13 cellular contexts compared by ENCODE assay signal in genomic region chr4:182240161-182241130, GRCh38. TPM values are rescaled to one million over a fixed set of nuclear protein-coding genes. Genes with fewer than 3 reads are reported as not detected.
A peak's percentile ranks its signal among the peaks of the same experiment; 100 is the strongest.
DNase-seq lines count a peak whose midpoint lies in the region; ATAC-seq and TF ChIP-seq lines count a peak whose summit lies in the region.
"Had no signal": no experiment of that assay in that cellular context is flagged by ENCODE, and none has a peak within 500 bp of the region (broad histone marks: within the 10 kb centered on the region; RNA-seq: fewer than 3 reads in every experiment).

No MANE protein-coding gene starts in this region.

- TF ChIP-seq CTCF in brain microvascular endothelial cell (IDR thresholded peaks at IDR 0.05; ENCODE audit: low read depth, low read length, missing control alignments) (no peak), WERI-Rb-1 (IDR thresholded peaks at IDR 0.05; ENCODE audit: low read depth, low read length) (no peak)

- H3K9me3 ChIP-seq in mesodermal cell (ENCODE audit: control insufficient read depth, low read length): no peaks in the 10 kb centered on the region
- peaks cover 6% of the 10 kb centered on the region for H3K9me3 ChIP-seq in WERI-Rb-1 (ENCODE audit: severe bottlenecking)

- in situ Hi-C loops in brain microvascular endothelial cell (cut with HindIII; ENCODE audit: low pct_ligation_motif_present, low sequenced_read_pairs): no loop called here
- in situ Hi-C loops in G401 (cut with HindIII; ENCODE audit: low sequenced_read_pairs): no loop called here

- no peak for ATAC-seq in GM19455 (IDR thresholded peaks at IDR 0.05; ENCODE audit: unreplicated experiment)
- ATAC-seq: esophagus mucosa had no signal

- H3K36me3 ChIP-seq in brain microvascular endothelial cell (replicated peaks): no peaks in the 10 kb centered on the region
- H3K36me3 ChIP-seq in mesodermal cell (ENCODE audit: control insufficient read depth, insufficient read depth, low read length): peaks cover 7% of the 10 kb centered on the region
- H3K36me3 ChIP-seq in WERI-Rb-1: no peaks in the 10 kb centered on the region

- DNase-seq in A172 (ENCODE audit: low spot score) (peak; percentile 97), HT1080 (ENCODE audit: low read depth) (peak; percentile 73), brain microvascular endothelial cell (peak; percentile 82), G401 (ENCODE audit: low spot score) (no peak), WERI-Rb-1 (no peak)
- no peak for DNase-seq in activated T-cell treated with anti-CD3 and anti-CD28 coated beads, Interleukin-2, amount 50 U/mL, for 1 hour
- DNase-seq: activated naive CD8-positive, alpha-beta T cell treated with anti-CD3 and anti-CD28 coated beads for 36 hours; GF-D8; NCI-H2171; stimulated activated CD4-positive, alpha-beta T cell treated with anti-CD3 and anti-CD28 coated beads, Interleukin-2, amount 100 ng/mL, for 48 hours had no signal

- H3K4me1 ChIP-seq in mesodermal cell (ENCODE audit: control insufficient read depth, insufficient read depth, low read length, poor library complexity, severe bottlenecking): peaks cover 51% of the 10 kb centered on the region

- H3K4me3 ChIP-seq in brain microvascular endothelial cell (ENCODE audit: low read depth, low read length) (no peak overlapping the region), mesodermal cell (ENCODE audit: extremely low read depth, insufficient read depth, low read length, poor library complexity, severe bottlenecking) (no peak overlapping the region), WERI-Rb-1 (ENCODE audit: low read depth, low read length) (no peak overlapping the region)

- H3K27ac ChIP-seq in brain microvascular endothelial cell (peak overlapping the region; percentile 52), mesodermal cell (ENCODE audit: low read depth, low read length, severe bottlenecking) (peak overlapping the region; percentile 98), WERI-Rb-1 (no peak overlapping the region)

- H3K27me3 ChIP-seq in brain microvascular endothelial cell (replicated peaks) (no peaks in the 10 kb centered on the region), WERI-Rb-1 (ENCODE audit: insufficient read depth, low read depth, severe bottlenecking) (no peaks in the 10 kb centered on the region)

- 33 to 48% methylated on average over 12 to 18 of the region's 18 CpGs for WGBS in mesodermal cell (ENCODE audit: insufficient coverage in 2 of 2), 2 experiments

RNA-seq across cellular contexts. Expression of gene TENM3, which starts 2.8 kb away (rescaled TPM):
- total RNA-seq in A172 (2014; rRNA removed; shearing (Covaris generic)): 87.7 and 92.1 TPM in 2 replicates
- 31.0 and 54.1 TPM in 2 replicates for total RNA-seq in HT1080 (2014; rRNA removed; shearing (Covaris generic))
- 8.9 and 10.8 TPM in 2 replicates for polyA plus RNA-seq in HT1080 (2015; cell fraction: cytosol; rRNA removed)
- polyA plus RNA-seq in HT1080 (2015; cell fraction: nucleus; rRNA removed): 46.9 and 54.8 TPM in 2 replicates
- polyA plus RNA-seq in mesodermal cell (2013, experiment 1 of 2): 75.8 TPM
- polyA plus RNA-seq in mesodermal cell (2013, experiment 2 of 2): 56.1 TPM
- 0.03 TPM in 1 of 2 replicates, not detected in the other for total RNA-seq in G401 (2014; rRNA removed; shearing (Covaris generic))
- total RNA-seq: activated naive CD8-positive, alpha-beta T cell treated with anti-CD3 and anti-CD28 coated beads for 36 hours had no signal

Comparison
In these comparisons a context has a peak if more than half of its experiments do, and no peak if none do; other contexts are left out.
1. DNase-seq: peak in A172 (single experiment), HT1080 (single experiment) and brain microvascular endothelial cell (single experiment); none in activated T-cell treated with anti-CD3 and anti-CD28 coated beads, Interleukin-2, amount 50 U/mL, for 1 hour (single experiment), G401 (single experiment) and WERI-Rb-1 (single experiment).
2. RNA of gene TENM3, which starts 2.8 kb away (total RNA-seq): 87.7 to 92.1 TPM in A172 and 31.0 to 54.1 TPM in HT1080; 0.03 TPM in G401; every median in the first group is over 10 times any median in the second.